In genomic region chr4:173573286-173573685, GRCh38 we compare ENCODE assay signal across 1 cellular context.
TF ChIP-seq lines count a peak whose summit lies in the region.

No MANE protein-coding gene starts in this region.

TF ChIP-seq in GM23338, 12 proteins besides CTCF, POLR2A, EP300 and RAD21 (continued from another document):
- no peak for TF ChIP-seq ZNF114 (CRISPR knock-in tag; IDR thresholded peaks at IDR 0.05)
- no peak for TF ChIP-seq STAT1 (IDR thresholded peaks at IDR 0.05; ENCODE audit: unreplicated experiment)
- no peak for TF ChIP-seq ZNF462 (CRISPR knock-in tag; IDR thresholded peaks at IDR 0.05)
- TF ChIP-seq REST (IDR thresholded peaks at IDR 0.05; ENCODE audit: unreplicated experiment): no peak
